In genomic region chr4:81724925-81725329, GRCh38 we compare ENCODE assay signal across 8 cellular contexts.
DNase-seq lines count a peak whose midpoint lies in the region; ATAC-seq, FAIRE-seq and TF ChIP-seq lines count a peak whose summit lies in the region.
"Had no signal": no experiment of that assay in that cellular context is flagged by ENCODE, and none has a peak within 500 bp of the region (broad histone marks: within the 10 kb centered on the region; RNA-seq: fewer than 3 reads in every experiment).

No MANE protein-coding gene starts in this region.

- H3K4me1 ChIP-seq in astrocyte (ENCODE audit: insufficient read depth, low read length) (no peaks in the 10 kb centered on the region), mesenchymal stem cell (ENCODE audit: control insufficient read depth, insufficient read depth, low read depth, low read length) (peaks cover 3% of the 10 kb centered on the region), prostate gland (replicated peaks) (no peaks in the 10 kb centered on the region)
- H3K4me1 ChIP-seq: SJSA1 had no signal

- FAIRE-seq in astrocyte (lab: Jason Lieb, UNC): no peak

- peak overlapping the region; percentile 71 for H3K27ac Mint-ChIP-seq in astrocyte (ENCODE audit: unreplicated experiment)

- H3K18ac ChIP-seq in mesenchymal stem cell (ENCODE audit: low read depth in 1 of 2, low read length in 2 of 2): peak overlapping the region; percentile 21 to 33

- peak overlapping the region; percentile 68 for H4K91ac ChIP-seq in mesenchymal stem cell (ENCODE audit: low read length)

- H3K14ac ChIP-seq in mesenchymal stem cell (ENCODE audit: low read length in 2 of 2): no peak overlapping the region

- peaks cover 14% of the 10 kb centered on the region for H3K4me1 Mint-ChIP-seq in astrocyte (ENCODE audit: low read depth, unreplicated experiment)

- H3K79me1 ChIP-seq in mesenchymal stem cell (replicated peaks; ENCODE audit: low read length, poor library complexity, severe bottlenecking): no peaks in the 10 kb centered on the region

- TF ChIP-seq POLR2A in prostate gland (IDR thresholded peaks at IDR 0.05): no peak

- H3K9me3 ChIP-seq in astrocyte (ENCODE audit: insufficient read depth, low read depth, low read length): no peaks in the 10 kb centered on the region
- no peaks in the 10 kb centered on the region for H3K9me3 ChIP-seq in mesenchymal stem cell (ENCODE audit: control insufficient read depth, low read length)
- no peaks in the 10 kb centered on the region for H3K9me3 ChIP-seq in prostate gland
- H3K9me3 ChIP-seq: SJSA1 had no signal

- H3K27me3 ChIP-seq in astrocyte (ENCODE audit: insufficient read depth, low read length): no peaks in the 10 kb centered on the region
- H3K27me3 ChIP-seq in mesenchymal stem cell (ENCODE audit: control insufficient read depth in 1 of 2, insufficient read depth in 1 of 2, low read length in 2 of 2): no peaks in the 10 kb centered on the region
- H3K27me3 ChIP-seq in prostate gland (replicated peaks; ENCODE audit: insufficient read depth): no peaks in the 10 kb centered on the region
- H3K27me3 ChIP-seq: SJSA1 had no signal

- peak; percentile 82 for ATAC-seq in GM19324 (IDR thresholded peaks at IDR 0.05; ENCODE audit: low FRiP score, unreplicated experiment)
- ATAC-seq in HG03045 (IDR thresholded peaks at IDR 0.05; ENCODE audit: unreplicated experiment): peak; percentile 99

- H3K27ac ChIP-seq in astrocyte (ENCODE audit: low read depth, low read length) (no peak overlapping the region), mesenchymal stem cell (ENCODE audit: low read length, poor library complexity, severe bottlenecking) (no peak overlapping the region), prostate gland (no peak overlapping the region)
- H3K27ac ChIP-seq: SJSA1 had no signal

- no peak overlapping the region for H2BK15ac ChIP-seq in mesenchymal stem cell (ENCODE audit: low read depth, poor library complexity, severe bottlenecking)

- H3K4me3 ChIP-seq in astrocyte (ENCODE audit: insufficient read depth, low read depth, low read length) (no peak overlapping the region), mesenchymal stem cell (ENCODE audit: insufficient read depth in 1 of 2, low read depth in 1 of 2, low read length in 2 of 2) (peak overlapping the region in 1 of 2 experiments; percentile 40), prostate gland (no peak overlapping the region)
- H3K4me3 ChIP-seq: SJSA1 had no signal

- 45% methylated on average over 2 of the region's 2 CpGs for WGBS in mesenchymal stem cell
- WGBS in prostate gland: 70% methylated on average over 2 of the region's 2 CpGs

- H4K8ac ChIP-seq in mesenchymal stem cell (ENCODE audit: low read length): no peak overlapping the region

- H3K9ac ChIP-seq in astrocyte (ENCODE audit: low read length): no peak overlapping the region
- H3K9ac ChIP-seq in mesenchymal stem cell (ENCODE audit: low read length): no peak overlapping the region

- H2AK5ac ChIP-seq in mesenchymal stem cell (ENCODE audit: low read length, severe bottlenecking): no peak overlapping the region

- H3K36me3 Mint-ChIP-seq in astrocyte (ENCODE audit: low read depth, unreplicated experiment): no peaks in the 10 kb centered on the region

- intact Hi-C loops in prostate gland (cut with DNase I): no loop called here

- H3K23ac ChIP-seq in mesenchymal stem cell (ENCODE audit: low read length in 2 of 2): no peak overlapping the region

- no peak overlapping the region for H3K4ac ChIP-seq in mesenchymal stem cell (ENCODE audit: low read depth in 1 of 2, low read length in 2 of 2)

- H3K4me2 ChIP-seq in astrocyte (ENCODE audit: low read length) (no peak overlapping the region), mesenchymal stem cell (ENCODE audit: low read length, poor library complexity, severe bottlenecking) (no peak overlapping the region)

- H4K20me1 ChIP-seq in astrocyte (ENCODE audit: insufficient read depth, low read length): no peaks in the 10 kb centered on the region

- H3K9me3 Mint-ChIP-seq in astrocyte (ENCODE audit: unreplicated experiment): peaks cover 5% of the 10 kb centered on the region

- H2BK5ac ChIP-seq in mesenchymal stem cell (ENCODE audit: low read depth, low read length, poor library complexity, severe bottlenecking): no peak overlapping the region

- TF ChIP-seq CTCF in astrocyte (IDR thresholded peaks at IDR 0.05; ENCODE audit: insufficient read depth, low read depth, low read length): no peak
- TF ChIP-seq CTCF in prostate gland (IDR thresholded peaks at IDR 0.05): no peak

- no peak overlapping the region for H2AFZ ChIP-seq in astrocyte (ENCODE audit: low read depth, low read length)
- no peak overlapping the region for H2AFZ ChIP-seq in mesenchymal stem cell (ENCODE audit: low read depth, low read length)

- H3K79me2 ChIP-seq in astrocyte (ENCODE audit: insufficient read depth, low read length): no peaks in the 10 kb centered on the region

- no peak overlapping the region for H2BK120ac ChIP-seq in mesenchymal stem cell (ENCODE audit: low read depth, low read length)

- peak; percentile 0 for DNase-seq in T-helper 22 cell (ENCODE audit: low read depth)
- no peak for DNase-seq in astrocyte (ENCODE audit: low read depth)
- peak; percentile 11 for DNase-seq in mesenchymal stem cell
- peak; percentile 40 for DNase-seq in stimulated activated CD8-positive, alpha-beta memory T cell treated with anti-CD3 and anti-CD28 coated beads, Interleukin-2, amount 100 ng/mL, for 48 hours (ENCODE audit: low read depth in 2 of 2)
- DNase-seq in prostate gland (ENCODE audit: low spot score): no peak

- H3K36me3 ChIP-seq in astrocyte (ENCODE audit: insufficient read depth, low read length) (no peaks in the 10 kb centered on the region), mesenchymal stem cell (ENCODE audit: control insufficient read depth in 1 of 2, insufficient read depth in 2 of 2, low read depth in 1 of 2, low read length in 2 of 2) (no peaks in the 10 kb centered on the region), prostate gland (no peaks in the 10 kb centered on the region)
- H3K36me3 ChIP-seq: SJSA1 had no signal

- H3K27me3 Mint-ChIP-seq in astrocyte (ENCODE audit: low read depth, unreplicated experiment): no peaks in the 10 kb centered on the region

- no peak overlapping the region for H3K4me3 Mint-ChIP-seq in astrocyte (ENCODE audit: unreplicated experiment)

- H2BK12ac ChIP-seq in mesenchymal stem cell (ENCODE audit: low read length in 2 of 2): no peak overlapping the region

Comparison
In these comparisons a context has a peak if more than half of its experiments do, and no peak if none do; other contexts are left out.
1. DNase-seq: peak in T-helper 22 cell (single experiment), mesenchymal stem cell (single experiment) and stimulated activated CD8-positive, alpha-beta memory T cell treated with anti-CD3 and anti-CD28 coated beads, Interleukin-2, amount 100 ng/mL, for 48 hours (2 of 2); none in astrocyte (single experiment) and prostate gland (single experiment).